ENCODE assay signal across 1 cellular context in genomic region chr10:59181668-59182067, GRCh38.
TF ChIP-seq lines count a peak whose summit lies in the region.

No MANE protein-coding gene starts in this region.

TF ChIP-seq in HepG2, 621 proteins besides CTCF, POLR2A, EP300 and RAD21 (continued from another document):
- TF ChIP-seq ZSCAN30 (CRISPR knock-in tag; IDR thresholded peaks at IDR 0.05) = no peak
- no peak for TF ChIP-seq MED8 (CRISPR knock-in tag; IDR thresholded peaks at IDR 0.05; ENCODE audit: insufficient replicate concordance)
- no peak for TF ChIP-seq ZNF331 (CRISPR knock-in tag; IDR thresholded peaks at IDR 0.05)
- peak; percentile 22; the same call in 1 of the 2 replicates for TF ChIP-seq FOXA3 (CRISPR knock-in tag; IDR thresholded peaks at IDR 0.05)
- TF ChIP-seq ZNF766 (CRISPR knock-in tag; IDR thresholded peaks at IDR 0.05; ENCODE audit: borderline replicate concordance) = no peak
- no peak for TF ChIP-seq ZNF776 (CRISPR knock-in tag; IDR thresholded peaks at IDR 0.05)
- no peak for TF ChIP-seq PLSCR1 (CRISPR knock-in tag; IDR thresholded peaks at IDR 0.05; ENCODE audit: borderline replicate concordance)
- TF ChIP-seq ZNF17 (CRISPR knock-in tag; IDR thresholded peaks at IDR 0.05) = no peak
- no peak for TF ChIP-seq ZNF224 (CRISPR knock-in tag; IDR thresholded peaks at IDR 0.05)
- peak; percentile 54; the same call in 1 of the 2 replicates for TF ChIP-seq HBP1 (CRISPR knock-in tag; IDR thresholded peaks at IDR 0.05; ENCODE audit: low read depth)
- peak; percentile 86 for TF ChIP-seq STAG1 (CRISPR knock-in tag; IDR thresholded peaks at IDR 0.05)
- TF ChIP-seq TEAD3 (CRISPR knock-in tag; optimal IDR thresholded peaks at IDR 0.05; ENCODE audit: borderline replicate concordance) = peak; percentile 33
- TF ChIP-seq BRCA1 (CRISPR knock-in tag; IDR thresholded peaks at IDR 0.05) = no peak
- no peak for TF ChIP-seq SMARCC2 (IDR thresholded peaks at IDR 0.05)
- no peak for TF ChIP-seq ZNF652 (CRISPR knock-in tag; IDR thresholded peaks at IDR 0.05; ENCODE audit: borderline replicate concordance, low read depth)
- no peak for TF ChIP-seq GRHL1 (CRISPR knock-in tag; conservative IDR thresholded peaks at IDR 0.05)
- no peak for TF ChIP-seq ZNF557 (CRISPR knock-in tag; IDR thresholded peaks at IDR 0.05)
- no peak for TF ChIP-seq SUZ12 (IDR thresholded peaks at IDR 0.05; ENCODE audit: low read depth, low read length)
- TF ChIP-seq MTF2 (CRISPR knock-in tag; IDR thresholded peaks at IDR 0.05; ENCODE audit: borderline replicate concordance) = no peak
- no peak for TF ChIP-seq ZNF232 (CRISPR knock-in tag; IDR thresholded peaks at IDR 0.05; ENCODE audit: borderline replicate concordance)
- no peak for TF ChIP-seq ZFP37 (CRISPR knock-in tag; IDR thresholded peaks at IDR 0.05; ENCODE audit: borderline replicate concordance)
- peak; percentile 42; the same call in 1 of the 2 replicates for TF ChIP-seq ZFX (CRISPR knock-in tag; IDR thresholded peaks at IDR 0.05; ENCODE audit: low read depth)
- TF ChIP-seq ZNF567 (CRISPR knock-in tag; IDR thresholded peaks at IDR 0.05; ENCODE audit: borderline replicate concordance) = no peak
- 0 out of 2 replicates have a peak, but pooled peaks have one; percentile 21 for TF ChIP-seq HMG20A (CRISPR knock-in tag; IDR thresholded peaks at IDR 0.05; ENCODE audit: borderline replicate concordance)
- TF ChIP-seq HMGA1 (CRISPR knock-in tag; conservative IDR thresholded peaks at IDR 0.05) = no peak
- TF ChIP-seq HDAC2 (CRISPR knock-in tag; IDR thresholded peaks at IDR 0.05) = peak; percentile 38; the same call in 1 of the 2 replicates
- no peak for TF ChIP-seq ZBTB25 (CRISPR knock-in tag; IDR thresholded peaks at IDR 0.05)
- TF ChIP-seq ZNF446 (CRISPR knock-in tag; IDR thresholded peaks at IDR 0.05) = no peak
- TF ChIP-seq ATAD3A (CRISPR knock-in tag; IDR thresholded peaks at IDR 0.05) = no peak
- no peak for TF ChIP-seq MAFK (conservative IDR thresholded peaks at IDR 0.05 in 1 of 2, IDR thresholded peaks at IDR 0.05 in 1 of 2; ENCODE audit: low read length in 2 of 2)
- TF ChIP-seq ZSCAN21 (CRISPR knock-in tag; IDR thresholded peaks at IDR 0.05; ENCODE audit: borderline replicate concordance) = no peak
- TF ChIP-seq CBX1 (IDR thresholded peaks at IDR 0.05; ENCODE audit: low read depth) = no peak
TF ChIP-seq in HepG2: peak in this region for 41.
